In genomic region chr17:82076785-82077591, GRCh38 we compare ENCODE assay signal across 1 cellular context.
TF ChIP-seq lines count a peak whose summit lies in the region.

No MANE protein-coding gene starts in this region.

TF ChIP-seq in HepG2, 621 proteins besides CTCF, POLR2A, EP300 and RAD21 (continued from another document and continues in another):
- TF ChIP-seq, protein P1, sequence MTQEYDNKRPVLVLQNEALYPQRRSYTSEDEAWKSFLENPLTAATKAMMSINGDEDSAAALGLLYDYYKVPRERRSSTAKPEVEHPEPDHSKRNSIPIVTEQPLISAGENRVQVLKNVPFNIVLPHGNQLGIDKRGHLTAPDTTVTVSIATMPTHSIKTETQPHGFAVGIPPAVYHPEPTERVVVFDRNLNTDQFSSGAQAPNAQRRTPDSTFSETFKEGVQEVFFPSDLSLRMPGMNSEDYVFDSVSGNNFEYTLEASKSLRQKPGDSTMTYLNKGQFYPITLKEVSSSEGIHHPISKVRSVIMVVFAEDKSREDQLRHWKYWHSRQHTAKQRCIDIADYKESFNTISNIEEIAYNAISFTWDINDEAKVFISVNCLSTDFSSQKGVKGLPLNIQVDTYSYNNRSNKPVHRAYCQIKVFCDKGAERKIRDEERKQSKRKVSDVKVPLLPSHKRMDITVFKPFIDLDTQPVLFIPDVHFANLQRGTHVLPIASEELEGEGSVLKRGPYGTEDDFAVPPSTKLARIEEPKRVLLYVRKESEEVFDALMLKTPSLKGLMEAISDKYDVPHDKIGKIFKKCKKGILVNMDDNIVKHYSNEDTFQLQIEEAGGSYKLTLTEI (CRISPR knock-in tag; conservative IDR thresholded peaks at IDR 0.05): no peak
- TF ChIP-seq KDM2A (CRISPR knock-in tag; IDR thresholded peaks at IDR 0.05; ENCODE audit: borderline replicate concordance, low read depth): peak; percentile 78
- TF ChIP-seq SMAD1 (CRISPR knock-in tag; IDR thresholded peaks at IDR 0.05; ENCODE audit: borderline replicate concordance, low read depth): no peak
- no peak for TF ChIP-seq EHMT2 (IDR thresholded peaks at IDR 0.05; ENCODE audit: borderline replicate concordance, low read depth, low read length)
- no peak for TF ChIP-seq ZNF644 (CRISPR knock-in tag; IDR thresholded peaks at IDR 0.05; ENCODE audit: low read depth)
- peak; percentile 72; the same call in 1 of the 2 replicates for TF ChIP-seq ZSCAN25 (CRISPR knock-in tag; IDR thresholded peaks at IDR 0.05)
- TF ChIP-seq REPIN1 (CRISPR knock-in tag; IDR thresholded peaks at IDR 0.05; ENCODE audit: borderline replicate concordance, low read depth): 0 out of 2 replicates have a peak, but pooled peaks have one; percentile 29
- no peak for TF ChIP-seq ZNF350 (CRISPR knock-in tag; IDR thresholded peaks at IDR 0.05; ENCODE audit: borderline replicate concordance, low read depth)
- TF ChIP-seq, protein P2, sequence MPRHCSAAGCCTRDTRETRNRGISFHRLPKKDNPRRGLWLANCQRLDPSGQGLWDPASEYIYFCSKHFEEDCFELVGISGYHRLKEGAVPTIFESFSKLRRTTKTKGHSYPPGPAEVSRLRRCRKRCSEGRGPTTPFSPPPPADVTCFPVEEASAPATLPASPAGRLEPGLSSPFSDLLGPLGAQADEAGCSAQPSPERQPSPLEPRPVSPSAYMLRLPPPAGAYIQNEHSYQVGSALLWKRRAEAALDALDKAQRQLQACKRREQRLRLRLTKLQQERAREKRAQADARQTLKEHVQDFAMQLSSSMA (CRISPR knock-in tag; IDR thresholded peaks at IDR 0.05): no peak
- TF ChIP-seq, protein P3, sequence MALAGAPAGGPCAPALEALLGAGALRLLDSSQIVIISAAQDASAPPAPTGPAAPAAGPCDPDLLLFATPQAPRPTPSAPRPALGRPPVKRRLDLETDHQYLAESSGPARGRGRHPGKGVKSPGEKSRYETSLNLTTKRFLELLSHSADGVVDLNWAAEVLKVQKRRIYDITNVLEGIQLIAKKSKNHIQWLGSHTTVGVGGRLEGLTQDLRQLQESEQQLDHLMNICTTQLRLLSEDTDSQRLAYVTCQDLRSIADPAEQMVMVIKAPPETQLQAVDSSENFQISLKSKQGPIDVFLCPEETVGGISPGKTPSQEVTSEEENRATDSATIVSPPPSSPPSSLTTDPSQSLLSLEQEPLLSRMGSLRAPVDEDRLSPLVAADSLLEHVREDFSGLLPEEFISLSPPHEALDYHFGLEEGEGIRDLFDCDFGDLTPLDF (CRISPR knock-in tag; IDR thresholded peaks at IDR 0.05): no peak
- no peak for TF ChIP-seq HIVEP1 (CRISPR knock-in tag; IDR thresholded peaks at IDR 0.05)
- no peak for TF ChIP-seq TFE3 (CRISPR knock-in tag; IDR thresholded peaks at IDR 0.05)
- no peak for TF ChIP-seq NFKB2 (CRISPR knock-in tag; IDR thresholded peaks at IDR 0.05; ENCODE audit: borderline replicate concordance)
- TF ChIP-seq ZNF232 (CRISPR knock-in tag; IDR thresholded peaks at IDR 0.05; ENCODE audit: borderline replicate concordance): no peak
- TF ChIP-seq TCF7 (IDR thresholded peaks at IDR 0.05; ENCODE audit: low read depth): no peak
- no peak for TF ChIP-seq AHDC1 (CRISPR knock-in tag; IDR thresholded peaks at IDR 0.05; ENCODE audit: borderline replicate concordance)
- TF ChIP-seq ZNF567 (CRISPR knock-in tag; IDR thresholded peaks at IDR 0.05; ENCODE audit: borderline replicate concordance): 0 out of 2 replicates have a peak, but pooled peaks have one; percentile 39
- TF ChIP-seq YEATS2 (CRISPR knock-in tag; IDR thresholded peaks at IDR 0.05; ENCODE audit: borderline replicate concordance): no peak
- TF ChIP-seq ZNF7 (CRISPR knock-in tag; IDR thresholded peaks at IDR 0.05): no peak
- TF ChIP-seq RBM22 (optimal IDR thresholded peaks at IDR 0.05; ENCODE audit: low read length): peak; percentile 30
- TF ChIP-seq ADNP (CRISPR knock-in tag; IDR thresholded peaks at IDR 0.05): no peak
- no peak for TF ChIP-seq JUN (CRISPR knock-in tag; IDR thresholded peaks at IDR 0.05)
- TF ChIP-seq, protein P4, sequence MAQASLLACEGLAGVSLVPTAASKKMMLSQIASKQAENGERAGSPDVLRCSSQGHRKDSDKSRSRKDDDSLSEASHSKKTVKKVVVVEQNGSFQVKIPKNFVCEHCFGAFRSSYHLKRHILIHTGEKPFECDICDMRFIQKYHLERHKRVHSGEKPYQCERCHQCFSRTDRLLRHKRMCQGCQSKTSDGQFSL (CRISPR knock-in tag; IDR thresholded peaks at IDR 0.05): peak; percentile 64; the same call in 1 of the 2 replicates
- TF ChIP-seq YY1 (IDR thresholded peaks at IDR 0.05; ENCODE audit: insufficient read depth, insufficient replicate concordance, low read depth, low read length): no peak
- TF ChIP-seq KDM5B (CRISPR knock-in tag; IDR thresholded peaks at IDR 0.05; ENCODE audit: borderline replicate concordance): peak; percentile 7; the same call in 1 of the 2 replicates
- TF ChIP-seq, protein P5, sequence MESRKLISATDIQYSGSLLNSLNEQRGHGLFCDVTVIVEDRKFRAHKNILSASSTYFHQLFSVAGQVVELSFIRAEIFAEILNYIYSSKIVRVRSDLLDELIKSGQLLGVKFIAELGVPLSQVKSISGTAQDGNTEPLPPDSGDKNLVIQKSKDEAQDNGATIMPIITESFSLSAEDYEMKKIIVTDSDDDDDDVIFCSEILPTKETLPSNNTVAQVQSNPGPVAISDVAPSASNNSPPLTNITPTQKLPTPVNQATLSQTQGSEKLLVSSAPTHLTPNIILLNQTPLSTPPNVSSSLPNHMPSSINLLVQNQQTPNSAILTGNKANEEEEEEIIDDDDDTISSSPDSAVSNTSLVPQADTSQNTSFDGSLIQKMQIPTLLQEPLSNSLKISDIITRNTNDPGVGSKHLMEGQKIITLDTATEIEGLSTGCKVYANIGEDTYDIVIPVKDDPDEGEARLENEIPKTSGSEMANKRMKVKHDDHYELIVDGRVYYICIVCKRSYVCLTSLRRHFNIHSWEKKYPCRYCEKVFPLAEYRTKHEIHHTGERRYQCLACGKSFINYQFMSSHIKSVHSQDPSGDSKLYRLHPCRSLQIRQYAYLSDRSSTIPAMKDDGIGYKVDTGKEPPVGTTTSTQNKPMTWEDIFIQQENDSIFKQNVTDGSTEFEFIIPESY (CRISPR knock-in tag; IDR thresholded peaks at IDR 0.05): no peak
- TF ChIP-seq, protein P6, sequence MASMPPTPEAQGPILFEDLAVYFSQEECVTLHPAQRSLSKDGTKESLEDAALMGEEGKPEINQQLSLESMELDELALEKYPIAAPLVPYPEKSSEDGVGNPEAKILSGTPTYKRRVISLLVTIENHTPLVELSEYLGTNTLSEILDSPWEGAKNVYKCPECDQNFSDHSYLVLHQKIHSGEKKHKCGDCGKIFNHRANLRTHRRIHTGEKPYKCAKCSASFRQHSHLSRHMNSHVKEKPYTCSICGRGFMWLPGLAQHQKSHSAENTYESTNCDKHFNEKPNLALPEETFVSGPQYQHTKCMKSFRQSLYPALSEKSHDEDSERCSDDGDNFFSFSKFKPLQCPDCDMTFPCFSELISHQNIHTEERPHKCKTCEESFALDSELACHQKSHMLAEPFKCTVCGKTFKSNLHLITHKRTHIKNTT (CRISPR knock-in tag; IDR thresholded peaks at IDR 0.05): no peak
- TF ChIP-seq ZNF687 (CRISPR knock-in tag; IDR thresholded peaks at IDR 0.05): no peak; the same call in 1 of the 2 replicates
- TF ChIP-seq ZNF280B (CRISPR knock-in tag; IDR thresholded peaks at IDR 0.05; ENCODE audit: borderline replicate concordance): peak; percentile 75; the same call in 1 of the 2 replicates
- no peak for TF ChIP-seq ARHGAP35 (CRISPR knock-in tag; IDR thresholded peaks at IDR 0.05; ENCODE audit: borderline replicate concordance)
- 0 out of 2 replicates have a peak, but pooled peaks have one; percentile 30 for TF ChIP-seq HNF1B (CRISPR knock-in tag; IDR thresholded peaks at IDR 0.05)
- TF ChIP-seq ZFX (CRISPR knock-in tag; IDR thresholded peaks at IDR 0.05; ENCODE audit: low read depth): peak; percentile 7; the same call in 1 of the 2 replicates
- no peak for TF ChIP-seq SAP130 (CRISPR knock-in tag; IDR thresholded peaks at IDR 0.05; ENCODE audit: low read depth)
